In the genomic region with DNA sequence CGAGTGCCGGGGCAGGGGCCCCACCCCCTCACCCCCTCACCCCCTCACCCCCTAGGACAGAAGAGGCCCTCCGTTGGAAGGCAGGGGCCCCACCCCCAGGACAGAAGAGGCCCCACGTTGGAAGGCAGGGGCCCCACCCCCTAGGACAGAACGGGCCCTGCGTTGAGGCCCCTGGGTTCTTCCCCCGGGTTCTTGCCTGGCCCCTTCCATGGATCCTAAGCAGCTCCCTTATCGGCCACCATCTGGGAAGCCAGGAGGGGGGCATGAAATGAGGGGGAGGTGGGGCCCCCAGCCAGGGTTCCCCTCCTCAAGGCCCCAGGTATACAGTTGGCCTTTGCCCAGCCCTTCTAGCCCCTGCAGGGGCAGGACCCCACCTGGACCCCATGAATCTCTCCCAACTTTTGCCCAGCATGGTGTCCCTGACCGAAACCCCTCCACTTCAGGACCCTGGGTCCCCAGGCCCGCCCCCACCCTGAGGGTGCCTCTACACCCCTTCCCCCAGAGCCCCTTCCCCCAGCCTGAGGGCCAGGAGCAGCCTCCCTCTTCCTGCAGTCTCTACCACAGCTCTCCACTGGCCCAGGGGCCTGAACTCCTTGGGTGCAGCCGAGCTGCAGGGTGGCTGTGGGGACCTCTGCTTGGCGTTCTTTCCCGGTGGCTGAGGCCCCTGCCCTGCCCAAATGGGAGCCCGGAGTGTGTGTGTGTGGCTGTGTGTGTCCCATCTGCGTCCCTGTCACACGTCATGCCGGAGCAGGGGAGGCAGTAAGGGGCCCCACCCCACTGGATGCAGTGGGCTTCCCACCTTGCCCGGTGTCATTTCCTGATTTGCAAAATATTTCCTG, we compare ENCODE assay signal across 12 cellular contexts. TPM values are rescaled to one million over a fixed set of nuclear protein-coding genes. Genes with fewer than 3 reads are reported as not detected.
A peak's percentile ranks its signal among the peaks of the same experiment; 100 is the strongest.
DNase-seq lines count a peak whose midpoint lies in the region; ATAC-seq and TF ChIP-seq lines count a peak whose summit lies in the region.
"Had no signal": no experiment of that assay in that cellular context is flagged by ENCODE, and none has a peak within 500 bp of the region (broad histone marks: within the 10 kb centered on the region; RNA-seq: fewer than 3 reads in every experiment).

No MANE protein-coding gene starts in this region.

- CTCF ChIA-PET in HEK293 (lab: Yijun Ruan, JAX), result no interaction called here
- CTCF ChIA-PET in activated CD8-positive, alpha-beta T cell treated with anti-CD3 and anti-CD28 coated beads for 36 hours (lab: Charles Lee), result interaction anchor here (0.5 to 1.2 kb wide), 2 partner anchors 9 to 10 kb away, joined by 3 read pairs; no protein-coding TSS in a partner anchor

- H3K9me3 ChIP-seq in HEK293 (ENCODE audit: control insufficient read depth, insufficient read depth, low read depth, low read length) (no peaks in the 10 kb centered on the region), mesenchymal stem cell (ENCODE audit: control insufficient read depth, low read length) (no peaks in the 10 kb centered on the region)
- H3K9me3 ChIP-seq: neutrophil, SJSA1 had no signal

- H2BK5ac ChIP-seq in mesenchymal stem cell (ENCODE audit: low read depth, low read length, poor library complexity, severe bottlenecking), result no peak overlapping the region

- no peaks in the 10 kb centered on the region for H3K4me1 ChIP-seq in HEK293 (ENCODE audit: control insufficient read depth, insufficient read depth, low read length)
- peaks cover 62% of the 10 kb centered on the region for H3K4me1 ChIP-seq in mesenchymal stem cell (ENCODE audit: control insufficient read depth, insufficient read depth, low read depth, low read length)

- H3K36me3 Mint-ChIP-seq in activated CD8-positive, alpha-beta T cell treated with anti-CD3 and anti-CD28 coated beads for 36 hours (ENCODE audit: low read depth), result no peaks in the 10 kb centered on the region

- H4K91ac ChIP-seq in mesenchymal stem cell (ENCODE audit: low read length), result peak overlapping the region; percentile 96

- POLR2A ChIA-PET in HEK293 (lab: Yijun Ruan, JAX), result no interaction called here
- POLR2A ChIA-PET in activated CD8-positive, alpha-beta T cell treated with anti-CD3 and anti-CD28 coated beads for 36 hours (lab: Charles Lee), result no interaction called here

- peak overlapping the region; percentile 90 for H3K4ac ChIP-seq in mesenchymal stem cell (ENCODE audit: low read depth in 1 of 2, low read length in 2 of 2)

- H2BK15ac ChIP-seq in mesenchymal stem cell (ENCODE audit: low read depth, poor library complexity, severe bottlenecking), result peak overlapping the region; percentile 80

- no peak overlapping the region for H3K9ac ChIP-seq in mesenchymal stem cell (ENCODE audit: low read length)

- no peak overlapping the region for H3K27ac Mint-ChIP-seq in activated CD8-positive, alpha-beta T cell treated with anti-CD3 and anti-CD28 coated beads for 36 hours

- H3K9me3 Mint-ChIP-seq in activated CD8-positive, alpha-beta T cell treated with anti-CD3 and anti-CD28 coated beads for 36 hours, result no peaks in the 10 kb centered on the region

- H3K36me3 ChIP-seq in HEK293 (ENCODE audit: control insufficient read depth in 2 of 2, insufficient read depth in 1 of 2, low read length in 2 of 2), result no peaks in the 10 kb centered on the region
- peaks cover 0 to 3% of the 10 kb centered on the region in 2 experiments for H3K36me3 ChIP-seq in mesenchymal stem cell (ENCODE audit: control insufficient read depth in 1 of 2, insufficient read depth in 2 of 2, low read depth in 1 of 2, low read length in 2 of 2)
- H3K36me3 ChIP-seq: neutrophil, SJSA1 had no signal

- H2AFZ ChIP-seq in mesenchymal stem cell (ENCODE audit: low read depth, low read length), result peak overlapping the region; percentile 29

- H3K27ac ChIP-seq in HEK293 (ENCODE audit: extremely low read depth, low read depth, low read length) (0 out of 2 replicates have a peak overlapping the region, but pooled peaks have one; percentile 27), coronary artery (peak overlapping the region; percentile 82 to 88), mesenchymal stem cell (ENCODE audit: low read length, poor library complexity, severe bottlenecking) (peak overlapping the region; percentile 60), substantia nigra (ENCODE audit: low read depth, low read length, poor library complexity, severe bottlenecking) (peak overlapping the region; percentile 98)
- H3K27ac ChIP-seq: neutrophil, SJSA1 had no signal

- no peak overlapping the region for H3K4me2 ChIP-seq in mesenchymal stem cell (ENCODE audit: low read length, poor library complexity, severe bottlenecking)

- H2BK120ac ChIP-seq in mesenchymal stem cell (ENCODE audit: low read depth, low read length), result peak overlapping the region; percentile 83

- peak overlapping the region; percentile 94 for H2AK5ac ChIP-seq in mesenchymal stem cell (ENCODE audit: low read length, severe bottlenecking)

- H3K4me3 Mint-ChIP-seq in activated CD8-positive, alpha-beta T cell treated with anti-CD3 and anti-CD28 coated beads for 36 hours, result no peak overlapping the region

- TF ChIP-seq CTCF in HEK293 (tag by site-specific recombination; IDR thresholded peaks at IDR 0.05) (no peak), coronary artery (IDR thresholded peaks at IDR 0.05) (no peak)
- no peak for TF ChIP-seq CTCF in activated CD8-positive, alpha-beta T cell treated with anti-CD3 and anti-CD28 coated beads for 36 hours (IDR thresholded peaks at IDR 0.05)

- no peak for ATAC-seq in activated CD8-positive, alpha-beta T cell treated with anti-CD3 and anti-CD28 coated beads for 36 hours
- ATAC-seq in HG03280 (IDR thresholded peaks at IDR 0.05; ENCODE audit: unreplicated experiment), result no peak

- H4K8ac ChIP-seq in mesenchymal stem cell (ENCODE audit: low read length), result peak overlapping the region; percentile 96

- H3K4me1 Mint-ChIP-seq in activated CD8-positive, alpha-beta T cell treated with anti-CD3 and anti-CD28 coated beads for 36 hours (ENCODE audit: low read depth), result peaks cover 13% of the 10 kb centered on the region

- 58% methylated on average over 15 of the region's 18 CpGs for WGBS in mesenchymal stem cell

- H3K79me1 ChIP-seq in mesenchymal stem cell (replicated peaks; ENCODE audit: low read length, poor library complexity, severe bottlenecking), result peaks cover 4% of the 10 kb centered on the region

- H3K27me3 ChIP-seq in mesenchymal stem cell (ENCODE audit: control insufficient read depth in 1 of 2, insufficient read depth in 1 of 2, low read length in 2 of 2), result peaks cover 0 to 10% of the 10 kb centered on the region in 2 experiments
- H3K27me3 ChIP-seq: SJSA1 had no signal

- H3K18ac ChIP-seq in mesenchymal stem cell (ENCODE audit: low read depth in 1 of 2, low read length in 2 of 2), result peak overlapping the region; percentile 79 to 92

- peaks cover 19% of the 10 kb centered on the region for H3K27me3 Mint-ChIP-seq in activated CD8-positive, alpha-beta T cell treated with anti-CD3 and anti-CD28 coated beads for 36 hours

- peak overlapping the region in 1 of 2 experiments; percentile 14 for H3K23ac ChIP-seq in mesenchymal stem cell (ENCODE audit: low read length in 2 of 2)

- intact Hi-C loops in activated CD8-positive, alpha-beta T cell treated with anti-CD3 and anti-CD28 coated beads for 36 hours (cut with micrococcal nuclease), result no loop called here

- H3K4me3 ChIP-seq in HEK293 (ENCODE audit: low read depth, low read length) (no peak overlapping the region), coronary artery (peak overlapping the region; percentile 39), mesenchymal stem cell (ENCODE audit: insufficient read depth in 1 of 2, low read depth in 1 of 2, low read length in 2 of 2) (no peak overlapping the region)
- H3K4me3 ChIP-seq: SJSA1 had no signal

- DNase-seq in coronary artery (ENCODE audit: low spot score) (no peak), mesenchymal stem cell (no peak), substantia nigra (lab: John Stamatoyannopoulos, UW) (peak in 3 of 49 donors; percentile 24 to 57 (median 36)), superior temporal gyrus (ENCODE audit: extremely low spot score) (no peak)
- no peak for DNase-seq in activated CD8-positive, alpha-beta T cell treated with anti-CD3 and anti-CD28 coated beads for 36 hours
- DNase-seq in activated naive CD4-positive, alpha-beta T cell (lab: John Stamatoyannopoulos, UW), result no peak
- DNase-seq: foreskin melanocyte, NCI-H1417 treated with DMSO at 0.1 percent for 48 hours had no signal

- H3K14ac ChIP-seq in mesenchymal stem cell (ENCODE audit: low read length in 2 of 2), result peak overlapping the region in 1 of 2 experiments; percentile 61

- H2BK12ac ChIP-seq in mesenchymal stem cell (ENCODE audit: low read length in 2 of 2), result peak overlapping the region; percentile 85 to 93

TF ChIP-seq in HEK293, 187 proteins besides CTCF, POLR2A, EP300 and RAD21 (continues in another document):
- TF ChIP-seq ELK4 (IDR thresholded peaks at IDR 0.05; ENCODE audit: borderline replicate concordance, low read depth, low read length), result no peak
- TF ChIP-seq ZFHX2 (tag by site-specific recombination; conservative IDR thresholded peaks at IDR 0.05), result no peak
- TF ChIP-seq ZNF155 (tag by site-specific recombination; IDR thresholded peaks at IDR 0.05), result no peak
- no peak for TF ChIP-seq ZNF76 (tag by site-specific recombination; IDR thresholded peaks at IDR 0.05; ENCODE audit: borderline replicate concordance, low read depth)

RNA-seq across cellular contexts. Expression of gene VWA1, which starts 4.3 kb away (rescaled TPM):
- 7.3 TPM for polyA plus RNA-seq in mesenchymal stem cell (2013, experiment 1 of 2)
- polyA plus RNA-seq in mesenchymal stem cell (2013, experiment 2 of 2), result 7.5 TPM
- under 1 TPM; 0.72 to 0.97 TPM for total RNA-seq in activated CD8-positive, alpha-beta T cell treated with anti-CD3 and anti-CD28 coated beads for 36 hours

RNA-seq across cellular contexts. Expression of gene ANKRD65, which starts 10.1 kb away (rescaled TPM):
- 0.14 TPM for polyA plus RNA-seq in mesenchymal stem cell (2013, experiment 1 of 2)
- 0.18 TPM for polyA plus RNA-seq in mesenchymal stem cell (2013, experiment 2 of 2)
- not detected for total RNA-seq in activated CD8-positive, alpha-beta T cell treated with anti-CD3 and anti-CD28 coated beads for 36 hours
- total RNA-seq: SJSA1 had no signal

RNA-seq across cellular contexts. Expression of gene ATAD3C, which starts 18.3 kb away (rescaled TPM):
- polyA plus RNA-seq in mesenchymal stem cell (2013, experiment 1 of 2), result 0.03 TPM
- 0.04 TPM for polyA plus RNA-seq in mesenchymal stem cell (2013, experiment 2 of 2)
- 1 to 10 TPM in 1 of 2 experiments, under 1 TPM in 1; 0.99 to 1.8 TPM for total RNA-seq in activated CD8-positive, alpha-beta T cell treated with anti-CD3 and anti-CD28 coated beads for 36 hours
- total RNA-seq: SJSA1 had no signal

RNA-seq across cellular contexts. Expression of gene MRPL20, which starts 24.1 kb away (rescaled TPM):
- polyA plus RNA-seq in mesenchymal stem cell (2013, experiment 1 of 2), result 152 TPM
- polyA plus RNA-seq in mesenchymal stem cell (2013, experiment 2 of 2), result 152 TPM
- 100 to 1,000 TPM; 127 to 129 TPM for total RNA-seq in activated CD8-positive, alpha-beta T cell treated with anti-CD3 and anti-CD28 coated beads for 36 hours

RNA-seq across cellular contexts. Expression of gene CCNL2, which starts 32.1 kb away (rescaled TPM):
- 107 TPM for polyA plus RNA-seq in mesenchymal stem cell (2013, experiment 1 of 2)
- 105 TPM for polyA plus RNA-seq in mesenchymal stem cell (2013, experiment 2 of 2)
- total RNA-seq in activated CD8-positive, alpha-beta T cell treated with anti-CD3 and anti-CD28 coated beads for 36 hours, result 10 to 100 TPM; 86.3 to 92.4 TPM

Comparison
In these comparisons a context has a peak if more than half of its experiments do, and no peak if none do; other contexts are left out.
1. H3K27ac ChIP-seq: peak in every context shown above with its lines; median percentile 98 in substantia nigra; 85 in coronary artery; 60 in mesenchymal stem cell; 27 in HEK293.